Comparison of ENCODE assay signal across 17 cellular contexts in genomic region chr12:96354844-96355534, GRCh38.
"Had no signal": no experiment of that assay in that cellular context is flagged by ENCODE, and none has a peak within 500 bp of the region (broad histone marks: within the 10 kb centered on the region; RNA-seq: fewer than 3 reads in every experiment).

No MANE protein-coding gene starts in this region.

- DNase-seq: activated CD4-positive, alpha-beta memory T cell treated with anti-CD3 and anti-CD28 coated beads for 36 hours; activated CD8-positive, alpha-beta memory T cell treated with anti-CD3 and anti-CD28 coated beads, Interleukin-2, amount 10 ng/mL, durations not matched to agents 7 days and 5 days; activated naive CD8-positive, alpha-beta T cell treated with anti-CD3 and anti-CD28 coated beads, Interleukin-2, amount 50 U/mL, for 24 hours; activated T-cell treated with anti-CD3 and anti-CD28 coated beads, Interleukin-2, amount 50 U/mL, for 4 hours; dorsolateral prefrontal cortex; left lung; mammary epithelial cell; occipital lobe; right lobe of liver; SK-N-SH; stimulated activated naive CD8-positive, alpha-beta T cell treated with anti-CD3 and anti-CD28 coated beads, Interleukin-15, amount 100 ng/mL, for 72 hours; T-helper 1 cell; upper lobe of left lung had no signal

- H3K4me3 ChIP-seq: cardiac muscle cell, dorsolateral prefrontal cortex, left lung, prostate gland, right lobe of liver, upper lobe of left lung had no signal

- H3K27me3 Mint-ChIP-seq: activated CD4-positive, alpha-beta memory T cell treated with anti-CD3 and anti-CD28 coated beads for 36 hours; activated CD8-positive, alpha-beta memory T cell treated with anti-CD3 and anti-CD28 coated beads, Interleukin-2, amount 10 ng/mL, durations not matched to agents 7 days and 5 days; activated naive CD8-positive, alpha-beta T cell treated with anti-CD3 and anti-CD28 coated beads, Interleukin-2, amount 50 U/mL, for 24 hours; stimulated activated naive CD8-positive, alpha-beta T cell treated with anti-CD3 and anti-CD28 coated beads, Interleukin-15, amount 100 ng/mL, for 72 hours had no signal

- H3K4me1 ChIP-seq: prostate gland, right lobe of liver had no signal

- H3K9me3 ChIP-seq: left lung, prostate gland, right lobe of liver, SK-N-SH, upper lobe of left lung had no signal

- H3K27me3 ChIP-seq: cardiac muscle cell, dorsolateral prefrontal cortex, left lung, right lobe of liver, upper lobe of left lung had no signal

- H3K4me3 Mint-ChIP-seq: activated CD4-positive, alpha-beta memory T cell treated with anti-CD3 and anti-CD28 coated beads for 36 hours; activated CD8-positive, alpha-beta memory T cell treated with anti-CD3 and anti-CD28 coated beads, Interleukin-2, amount 10 ng/mL, durations not matched to agents 7 days and 5 days; activated naive CD8-positive, alpha-beta T cell treated with anti-CD3 and anti-CD28 coated beads, Interleukin-2, amount 50 U/mL, for 24 hours; activated T-cell treated with anti-CD3 and anti-CD28 coated beads, Interleukin-2, amount 50 U/mL, for 4 hours; nephron; stimulated activated naive CD8-positive, alpha-beta T cell treated with anti-CD3 and anti-CD28 coated beads, Interleukin-15, amount 100 ng/mL, for 72 hours had no signal

- H3K9me3 Mint-ChIP-seq: activated CD4-positive, alpha-beta memory T cell treated with anti-CD3 and anti-CD28 coated beads for 36 hours; activated T-cell treated with anti-CD3 and anti-CD28 coated beads, Interleukin-2, amount 50 U/mL, for 4 hours; nephron; stimulated activated naive CD8-positive, alpha-beta T cell treated with anti-CD3 and anti-CD28 coated beads, Interleukin-15, amount 100 ng/mL, for 72 hours had no signal

- H3K36me3 ChIP-seq: cardiac muscle cell, left lung, prostate gland, right lobe of liver, upper lobe of left lung had no signal

- H3K36me3 Mint-ChIP-seq: activated CD4-positive, alpha-beta memory T cell treated with anti-CD3 and anti-CD28 coated beads for 36 hours; activated CD8-positive, alpha-beta memory T cell treated with anti-CD3 and anti-CD28 coated beads, Interleukin-2, amount 10 ng/mL, durations not matched to agents 7 days and 5 days had no signal

- H3K27ac Mint-ChIP-seq: activated CD4-positive, alpha-beta memory T cell treated with anti-CD3 and anti-CD28 coated beads for 36 hours; activated CD8-positive, alpha-beta memory T cell treated with anti-CD3 and anti-CD28 coated beads, Interleukin-2, amount 10 ng/mL, durations not matched to agents 7 days and 5 days; activated naive CD8-positive, alpha-beta T cell treated with anti-CD3 and anti-CD28 coated beads, Interleukin-2, amount 50 U/mL, for 24 hours had no signal

- H3K27ac ChIP-seq: cardiac muscle cell, prostate gland, right lobe of liver, upper lobe of left lung had no signal

- ATAC-seq: activated CD8-positive, alpha-beta memory T cell treated with anti-CD3 and anti-CD28 coated beads, Interleukin-2, amount 10 ng/mL, durations not matched to agents 7 days and 5 days; activated naive CD8-positive, alpha-beta T cell treated with anti-CD3 and anti-CD28 coated beads, Interleukin-2, amount 50 U/mL, for 24 hours; activated T-cell treated with anti-CD3 and anti-CD28 coated beads, Interleukin-2, amount 50 U/mL, for 4 hours; esophagus mucosa; right lobe of liver; stimulated activated naive CD8-positive, alpha-beta T cell treated with anti-CD3 and anti-CD28 coated beads, Interleukin-15, amount 100 ng/mL, for 72 hours had no signal
